Comparison of ENCODE assay signal across 8 cellular contexts in genomic region chr9:135500525-135501260, GRCh38. TPM values are rescaled to one million over a fixed set of nuclear protein-coding genes. Genes with fewer than 3 reads are reported as not detected.
DNase-seq lines count a peak whose midpoint lies in the region; ATAC-seq and FAIRE-seq lines count a peak whose summit lies in the region.

MRPS2 (plus strand) TSS chr9:135500682; CDS start chr9:135500711, 29 bp downstream.

- DNase-seq in DMS53 (lab: John Stamatoyannopoulos, UW) (peak; percentile 95), KBM-7 (peak; percentile 77), SJSA1 (ENCODE audit: low read depth in 1 of 2, low spot score in 2 of 2) (peak; percentile 82), frontal cortex (ENCODE audit: low spot score in 2 of 2) (peak; percentile 95 to 96), non-pigmented ciliary epithelial cell (ENCODE audit: low read depth) (peak; percentile 23), substantia nigra (lab: John Stamatoyannopoulos, UW) (peak in 48 of 49 donors; percentile 38 to 90 (median 73))
- peak; percentile 63 to 79 (median 64) for DNase-seq in activated naive CD4-positive, alpha-beta T cell (lab: John Stamatoyannopoulos, UW)

- peak within 1 kb of the TSS; percentile 77 for H3K4me3 ChIP-seq in SJSA1

- H3K27me3 ChIP-seq in SJSA1 (replicated peaks), result no peaks in the 10 kb centered on the region; the same call in 1 of the 2 replicates

- H3K27ac ChIP-seq in SJSA1 (peak within 1 kb of the TSS; percentile 27; the same call in 1 of the 2 replicates), substantia nigra (ENCODE audit: low read depth, low read length, poor library complexity, severe bottlenecking) (peak within 1 kb of the TSS; percentile 79)

- no peaks in the 10 kb centered on the region for H3K9me3 ChIP-seq in SJSA1 (replicated peaks)

- in situ Hi-C loops in KBM-7 (cut with MboI; ENCODE audit: low pct_unique_long_range_greater_than_20kb, low sequenced_read_pairs), result no loop called here

- no peak for FAIRE-seq in frontal cortex (lab: Jason Lieb, UNC)

- H3K36me3 ChIP-seq in SJSA1, result peaks cover 48% of the 10 kb centered on the region

- peaks cover 21% of the 10 kb centered on the region for H3K4me1 ChIP-seq in SJSA1 (replicated peaks)

- ATAC-seq in GM21576 (IDR thresholded peaks at IDR 0.05; ENCODE audit: unreplicated experiment), result peak; percentile 73

RNA-seq across cellular contexts. Expression of gene MRPS2, which starts in this region (rescaled TPM):
- 12.6 and 21.3 TPM in 2 replicates for total RNA-seq in SJSA1 (2014; rRNA removed; shearing (Covaris generic))
- total RNA-seq in frontal cortex, result 13.9 TPM

Comparison
In these comparisons a context has a peak if more than half of its experiments do, and no peak if none do; other contexts are left out.
1. Peak in every context shown above with its lines: DNase-seq, ATAC-seq, H3K4me3 ChIP-seq and H3K27ac ChIP-seq.
2. DNase-seq: peak in every context shown above with its lines; median percentile 96 in frontal cortex; 95 in DMS53; 82 in SJSA1; 77 in KBM-7; 73 in substantia nigra; 64 in activated naive CD4-positive, alpha-beta T cell; 23 in non-pigmented ciliary epithelial cell.